ENCODE assay signal across 22 cellular contexts in the genomic region with DNA sequence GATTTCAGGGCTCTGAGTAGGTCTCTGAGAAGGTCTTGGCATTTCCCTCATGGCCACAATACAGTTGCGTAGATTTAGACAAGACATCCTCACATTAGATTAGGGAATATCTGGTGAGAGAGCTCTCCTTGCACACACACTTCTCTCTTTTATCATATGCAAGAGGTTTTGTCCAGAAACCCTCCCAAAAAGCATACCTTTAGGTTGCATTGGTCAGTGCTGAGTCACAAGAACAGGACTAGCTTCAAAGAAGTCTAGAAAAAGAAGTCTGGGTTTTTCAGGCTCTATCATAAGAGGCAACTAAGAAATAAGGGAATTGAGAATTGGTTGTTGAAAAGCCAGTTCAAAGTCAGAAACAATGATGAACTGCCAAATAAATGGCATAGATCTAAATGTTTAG. TPM values are rescaled to one million over a fixed set of nuclear protein-coding genes. Genes with fewer than 3 reads are reported as not detected.
"Had no signal": no experiment of that assay in that cellular context is flagged by ENCODE, and none has a peak within 500 bp of the region (broad histone marks: within the 10 kb centered on the region; RNA-seq: fewer than 3 reads in every experiment).

No MANE protein-coding gene starts in this region.

- H3K27ac ChIP-seq: epithelial cell of prostate, esophagus muscularis mucosa, gastroesophageal sphincter, neutrophil, right atrium auricular region, sigmoid colon, skin epidermis, testis, transverse colon had no signal

- H3K4me3 ChIP-seq: esophagus muscularis mucosa, gastroesophageal sphincter, right atrium auricular region, sigmoid colon, skin epidermis, testis, transverse colon had no signal

- FAIRE-seq: endometrium, keratinocyte had no signal

- H3K36me3 ChIP-seq: esophagus muscularis mucosa, gastroesophageal sphincter, neutrophil, right atrium auricular region, sigmoid colon, transverse colon had no signal

- DNase-seq: effector memory CD4-positive, alpha-beta T cell; glutamatergic neuron; left colon; left ventricle myocardium superior; naive thymus-derived CD4-positive, alpha-beta T cell; nephron progenitor cell; posterior cingulate gyrus; sigmoid colon; stimulated activated CD4-positive, alpha-beta T cell treated with anti-CD3 and anti-CD28 coated beads, Interleukin-2, amount 100 ng/mL, for 24 hours; stimulated activated CD4-positive, alpha-beta T cell treated with anti-CD3 and anti-CD28 coated beads, Interleukin-4, amount 100 ng/mL, for 4 hours; stimulated activated naive B cell treated with anti-CD40 and anti-IgM and Interleukin-4, amounts not matched to agents 10 μg/mL and 1 μg/mL and 100 μg/mL, for 72 hours; stimulated activated naive CD8-positive, alpha-beta T cell treated with anti-CD3 and anti-CD28 coated beads, Interleukin-15, amount 100 ng/mL, for 72 hours; testis; transverse colon had no signal

- ATAC-seq: gastroesophageal sphincter; left colon; left ventricle myocardium superior; naive thymus-derived CD4-positive, alpha-beta T cell; stimulated activated naive B cell treated with anti-CD40 and anti-IgM and Interleukin-4, amounts not matched to agents 10 μg/mL and 1 μg/mL and 100 μg/mL, for 72 hours; stimulated activated naive CD8-positive, alpha-beta T cell treated with anti-CD3 and anti-CD28 coated beads, Interleukin-15, amount 100 ng/mL, for 72 hours had no signal

- H3K9me3 ChIP-seq: neutrophil, testis, transverse colon had no signal

- H3K4me1 ChIP-seq: esophagus muscularis mucosa, gastroesophageal sphincter, right atrium auricular region, sigmoid colon, testis, transverse colon had no signal

- H3K27me3 ChIP-seq: esophagus muscularis mucosa, gastroesophageal sphincter, neutrophil, right atrium auricular region, sigmoid colon, testis, transverse colon had no signal

RNA-seq across cellular contexts. Expression of a gene that starts 40.1 kb away (rescaled TPM):
- polyA plus RNA-seq: naive thymus-derived CD4-positive, alpha-beta T cell had no signal
